ENCODE assay signal across 9 cellular contexts in the genomic region with DNA sequence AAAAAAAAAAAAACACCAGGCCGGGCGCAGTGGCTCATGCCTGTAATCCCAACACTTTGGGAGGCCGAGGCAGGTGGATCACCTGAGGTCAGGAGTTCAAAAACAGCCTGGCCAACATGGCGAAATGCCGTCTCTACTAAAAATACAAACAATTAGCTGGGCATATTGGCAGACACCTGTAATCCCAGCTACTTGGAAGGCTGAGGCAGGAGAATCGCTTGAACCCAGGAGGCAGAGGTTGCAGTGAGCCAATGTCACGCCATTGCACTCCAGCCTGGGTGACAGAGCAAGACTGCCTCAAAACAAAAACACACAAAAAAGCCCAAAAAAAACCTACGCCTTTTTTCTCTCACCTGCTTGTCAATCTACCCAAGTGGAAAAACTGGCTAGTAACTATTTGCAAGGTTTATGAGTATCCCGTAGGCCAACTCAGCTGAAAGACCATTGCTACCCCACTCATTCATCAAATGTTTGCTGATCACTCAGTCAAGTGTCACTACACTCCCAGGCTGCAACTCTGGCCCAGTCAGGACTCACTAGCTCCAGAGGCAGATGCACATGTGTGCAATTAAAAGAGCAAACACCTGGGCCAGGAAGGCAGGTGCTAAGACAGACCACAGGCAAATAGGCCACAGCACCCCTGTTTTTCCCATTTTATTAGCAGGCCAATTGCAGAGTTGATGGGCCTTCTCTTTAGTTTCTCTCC. TPM values are rescaled to one million over a fixed set of nuclear protein-coding genes. Genes with fewer than 3 reads are reported as not detected.
DNase-seq lines count a peak whose midpoint lies in the region; ATAC-seq, FAIRE-seq and TF ChIP-seq lines count a peak whose summit lies in the region.
"Had no signal": no experiment of that assay in that cellular context is flagged by ENCODE, and none has a peak within 500 bp of the region (broad histone marks: within the 10 kb centered on the region; RNA-seq: fewer than 3 reads in every experiment).

No MANE protein-coding gene starts in this region.

- H3K36me3 Mint-ChIP-seq in chondrocyte (ENCODE audit: low read depth) (no peaks in the 10 kb centered on the region), neural crest cell (ENCODE audit: low read depth) (no peaks in the 10 kb centered on the region)
- peaks cover 7 to 10% of the 10 kb centered on the region in 2 donors for H3K36me3 Mint-ChIP-seq in stimulated activated naive B cell treated with anti-CD40 and anti-IgM and Interleukin-4, amounts not matched to agents 10 μg/mL and 1 μg/mL and 100 μg/mL, for 72 hours

- H3K4me1 Mint-ChIP-seq in chondrocyte (ENCODE audit: low read depth) (peaks cover 60% of the 10 kb centered on the region), neural crest cell (peaks cover 48% of the 10 kb centered on the region)
- H3K4me1 Mint-ChIP-seq in stimulated activated naive B cell treated with anti-CD40 and anti-IgM and Interleukin-4, amounts not matched to agents 10 μg/mL and 1 μg/mL and 100 μg/mL, for 72 hours = peaks cover 17 to 35% of the 10 kb centered on the region in 2 donors

- no peak for ATAC-seq in stimulated activated naive B cell treated with anti-CD40 and anti-IgM and Interleukin-4, amounts not matched to agents 10 μg/mL and 1 μg/mL and 100 μg/mL, for 72 hours (replicated peaks)

- no peaks in the 10 kb centered on the region for H3K9me3 Mint-ChIP-seq in chondrocyte (ENCODE audit: low read depth)
- no peaks in the 10 kb centered on the region for H3K9me3 Mint-ChIP-seq in neural crest cell
- no peaks in the 10 kb centered on the region for H3K9me3 Mint-ChIP-seq in stimulated activated naive B cell treated with anti-CD40 and anti-IgM and Interleukin-4, amounts not matched to agents 10 μg/mL and 1 μg/mL and 100 μg/mL, for 72 hours

- H3K4me3 Mint-ChIP-seq in chondrocyte (ENCODE audit: unreplicated experiment) (no peak overlapping the region), neural crest cell (no peak overlapping the region)
- H3K4me3 Mint-ChIP-seq in stimulated activated naive B cell treated with anti-CD40 and anti-IgM and Interleukin-4, amounts not matched to agents 10 μg/mL and 1 μg/mL and 100 μg/mL, for 72 hours = peak overlapping the region in 1 of 2 donors; percentile 90

- H3K27me3 Mint-ChIP-seq in chondrocyte (ENCODE audit: low read depth) (no peaks in the 10 kb centered on the region), neural crest cell (ENCODE audit: low read depth) (peaks cover 4% of the 10 kb centered on the region)
- no peaks in the 10 kb centered on the region for H3K27me3 Mint-ChIP-seq in stimulated activated naive B cell treated with anti-CD40 and anti-IgM and Interleukin-4, amounts not matched to agents 10 μg/mL and 1 μg/mL and 100 μg/mL, for 72 hours

- DNase-seq in COR-L47 (lab: John Stamatoyannopoulos, UW) (peak; percentile 51), NCI-H2196 treated with DMSO at 0.1 percent for 48 hours (lab: John Stamatoyannopoulos, UW; ENCODE audit: unreplicated experiment) (peak; percentile 46), chondrocyte (ENCODE audit: low spot score) (no peak), neural crest cell (ENCODE audit: low read depth, low spot score) (no peak), MV-4-11 (lab: John Stamatoyannopoulos, UW) (no peak), ecto neural progenitor cell (ENCODE audit: low spot score) (no peak), D721Med (ENCODE audit: insufficient read length, low spot score) (no peak)
- no peak for DNase-seq in stimulated activated naive B cell treated with anti-CD40 and anti-IgM and Interleukin-4, amounts not matched to agents 10 μg/mL and 1 μg/mL and 100 μg/mL, for 72 hours
- DNase-seq: activated CD4-positive, alpha-beta T cell treated with anti-CD3 and anti-CD28 coated beads for 4 hours had no signal

- no peak for FAIRE-seq in D721Med (lab: Jason Lieb, UNC)

- TF ChIP-seq CTCF in chondrocyte (IDR thresholded peaks at IDR 0.05) (no peak), neural crest cell (conservative IDR thresholded peaks at IDR 0.05) (no peak), D721Med (IDR thresholded peaks at IDR 0.05; ENCODE audit: insufficient read depth, missing control alignments) (no peak)

- H3K27ac Mint-ChIP-seq in chondrocyte (ENCODE audit: unreplicated experiment) (peak overlapping the region; percentile 79), neural crest cell (ENCODE audit: unreplicated experiment) (peak overlapping the region; percentile 81)
- no peak overlapping the region for H3K27ac Mint-ChIP-seq in stimulated activated naive B cell treated with anti-CD40 and anti-IgM and Interleukin-4, amounts not matched to agents 10 μg/mL and 1 μg/mL and 100 μg/mL, for 72 hours

RNA-seq across cellular contexts. Expression of a gene that starts 2.0 kb away (rescaled TPM):
- total RNA-seq in chondrocyte (1.3 to 7.1 TPM (median 5.9 TPM) in 3 replicates), neural crest cell (0.41 and 1.5 TPM in 2 replicates)

RNA-seq across cellular contexts. Expression of a gene that starts 34.0 kb away (rescaled TPM):
- total RNA-seq in chondrocyte (201 to 294 TPM (median 211 TPM) in 3 replicates), neural crest cell (44.1 and 47.3 TPM in 2 replicates)

RNA-seq across cellular contexts. Expression of a gene that starts 36.0 kb away (rescaled TPM):
- total RNA-seq in chondrocyte (111 to 120 TPM (median 115 TPM) in 3 replicates), neural crest cell (10.7 and 12.6 TPM in 2 replicates)

Comparison
In these comparisons a context has a peak if more than half of its experiments do, and no peak if none do; other contexts are left out.
1. DNase-seq: peak in COR-L47 (single experiment) and NCI-H2196 treated with DMSO at 0.1 percent for 48 hours (single experiment); none in chondrocyte (single experiment), neural crest cell (single experiment), MV-4-11 (single experiment), ecto neural progenitor cell (single experiment), stimulated activated naive B cell treated with anti-CD40 and anti-IgM and Interleukin-4, amounts not matched to agents 10 μg/mL and 1 μg/mL and 100 μg/mL, for 72 hours (single experiment) and D721Med (single experiment).